39 cellular contexts compared by ENCODE assay signal in genomic region chr11:112307617-112308016, GRCh38. TPM values are rescaled to one million over a fixed set of nuclear protein-coding genes. Genes with fewer than 3 reads are reported as not detected.
"Had no signal": no experiment of that assay in that cellular context is flagged by ENCODE, and none has a peak within 500 bp of the region (broad histone marks: within the 10 kb centered on the region; RNA-seq: fewer than 3 reads in every experiment).

No MANE protein-coding gene starts in this region.

- H3K4me1 Mint-ChIP-seq: activated naive CD4-positive, alpha-beta T cell treated with anti-CD3 and anti-CD28 coated beads, Interleukin-2, amount 50 U/mL, for 24 hours had no signal

- ATAC-seq: activated CD8-positive, alpha-beta T cell treated with anti-CD3 and anti-CD28 coated beads for 36 hours; activated naive CD8-positive, alpha-beta T cell treated with anti-CD3 and anti-CD28 coated beads, Interleukin-2, amount 50 U/mL, for 24 hours; activated T-cell treated with anti-CD3 and anti-CD28 coated beads, Interleukin-2, amount 50 U/mL, for 4 hours; activated T-helper 17 cell treated with anti-CD3 and anti-CD28 coated beads, Interleukin-2, amount 50 U/mL, for 72 hours; body of pancreas; gastroesophageal sphincter; heart right ventricle had no signal

- FAIRE-seq: colon, endometrium, endothelial cell of umbilical vein had no signal

- H3K4me3 ChIP-seq: adrenal gland, body of pancreas, esophagus squamous epithelium, gastroesophageal sphincter, heart right ventricle, hepatocyte had no signal

- H3K27ac Mint-ChIP-seq: activated CD8-positive, alpha-beta T cell treated with anti-CD3 and anti-CD28 coated beads for 36 hours; activated naive CD4-positive, alpha-beta T cell treated with anti-CD3 and anti-CD28 coated beads for 36 hours; activated naive CD4-positive, alpha-beta T cell treated with anti-CD3 and anti-CD28 coated beads, Interleukin-2, amount 50 U/mL, for 24 hours; activated naive CD8-positive, alpha-beta T cell treated with anti-CD3 and anti-CD28 coated beads for 36 hours; activated naive CD8-positive, alpha-beta T cell treated with anti-CD3 and anti-CD28 coated beads, Interleukin-2, amount 50 U/mL, for 24 hours; activated T-helper 17 cell treated with anti-CD3 and anti-CD28 coated beads, Interleukin-2, amount 50 U/mL, for 72 hours had no signal

- H3K27me3 ChIP-seq: adrenal gland, body of pancreas, esophagus squamous epithelium, gastroesophageal sphincter, heart right ventricle, hepatocyte had no signal

- H3K79me2 ChIP-seq: hepatocyte had no signal

- H3K9me3 ChIP-seq: adrenal gland, body of pancreas, esophagus squamous epithelium had no signal

- H3K27ac ChIP-seq: adrenal gland, body of pancreas, epithelial cell of prostate, esophagus squamous epithelium, gastroesophageal sphincter, heart right ventricle, hepatocyte had no signal

- H3K4me1 ChIP-seq: body of pancreas had no signal

- H3K27me3 Mint-ChIP-seq: activated CD8-positive, alpha-beta T cell treated with anti-CD3 and anti-CD28 coated beads for 36 hours; activated naive CD4-positive, alpha-beta T cell treated with anti-CD3 and anti-CD28 coated beads, Interleukin-2, amount 50 U/mL, for 24 hours; activated naive CD8-positive, alpha-beta T cell treated with anti-CD3 and anti-CD28 coated beads for 36 hours; activated naive CD8-positive, alpha-beta T cell treated with anti-CD3 and anti-CD28 coated beads, Interleukin-2, amount 50 U/mL, for 24 hours; activated T-helper 17 cell treated with anti-CD3 and anti-CD28 coated beads, Interleukin-2, amount 50 U/mL, for 72 hours had no signal

- H3K36me3 ChIP-seq: adrenal gland, esophagus squamous epithelium, gastroesophageal sphincter had no signal

- H3K4me2 ChIP-seq: hepatocyte had no signal

- H2AFZ ChIP-seq: hepatocyte had no signal

- H3K4me3 Mint-ChIP-seq: activated CD8-positive, alpha-beta T cell treated with anti-CD3 and anti-CD28 coated beads for 36 hours; activated naive CD4-positive, alpha-beta T cell treated with anti-CD3 and anti-CD28 coated beads for 36 hours; activated naive CD4-positive, alpha-beta T cell treated with anti-CD3 and anti-CD28 coated beads, Interleukin-2, amount 50 U/mL, for 24 hours; activated naive CD8-positive, alpha-beta T cell treated with anti-CD3 and anti-CD28 coated beads for 36 hours; activated naive CD8-positive, alpha-beta T cell treated with anti-CD3 and anti-CD28 coated beads, Interleukin-2, amount 50 U/mL, for 24 hours; activated T-cell treated with anti-CD3 and anti-CD28 coated beads, Interleukin-2, amount 50 U/mL, for 4 hours; activated T-helper 17 cell treated with anti-CD3 and anti-CD28 coated beads, Interleukin-2, amount 50 U/mL, for 72 hours had no signal

- DNase-seq: activated CD4-positive, alpha-beta T cell treated with anti-CD3 and anti-CD28 coated beads for 4 hours; activated CD4-positive, alpha-beta T cell treated with anti-CD3 and anti-CD28 coated beads, Interleukin-2, amount 50 U/mL, for 1 hour; activated CD4-positive, alpha-beta T cell treated with anti-CD3 and anti-CD28 coated beads, Interleukin-2, amount 50 U/mL, for 48 hours; activated CD4-positive, CD25-positive, alpha-beta regulatory T cell; activated CD4-positive, CD25-positive, alpha-beta regulatory T cell treated with anti-CD3 and anti-CD28 coated beads, Interleukin-2, amount 50 U/mL, for 72 hours; activated CD8-positive, alpha-beta memory T cell treated with anti-CD3 and anti-CD28 coated beads for 24 hours; activated CD8-positive, alpha-beta T cell treated with anti-CD3 and anti-CD28 coated beads for 36 hours; activated effector memory CD4-positive, alpha-beta T cell treated with Interleukin-2 at 50 U/mL for 16 hours; activated gamma-delta T cell treated with Interleukin-2 at 50 U/mL for 16 hours; activated naive CD4-positive, alpha-beta T cell treated with anti-CD3 and anti-CD28 coated beads for 36 hours; activated naive CD8-positive, alpha-beta T cell treated with anti-CD3 and anti-CD28 coated beads for 36 hours; activated naive CD8-positive, alpha-beta T cell treated with anti-CD3 and anti-CD28 coated beads, Interleukin-2, amount 50 U/mL, for 24 hours; activated T-cell treated with anti-CD3 and anti-CD28 coated beads, Interleukin-2, amount 50 U/mL, for 4 hours; adrenal gland; amygdala; aorta; body of pancreas; caudate nucleus; cortex of kidney; dermis blood vessel endothelial cell; effector CD8-positive, alpha-beta T cell; esophagus squamous epithelium; foreskin melanocyte; heart right ventricle; T-helper 2 cell had no signal

RNA-seq across cellular contexts. Expression of gene PLET1, which starts 47.0 kb away (rescaled TPM):
- total RNA-seq: activated CD8-positive, alpha-beta T cell treated with anti-CD3 and anti-CD28 coated beads for 36 hours; activated naive CD4-positive, alpha-beta T cell treated with anti-CD3 and anti-CD28 coated beads for 36 hours; activated naive CD8-positive, alpha-beta T cell treated with anti-CD3 and anti-CD28 coated beads for 36 hours; activated T-cell treated with anti-CD3 and anti-CD28 coated beads, Interleukin-2, amount 50 U/mL, for 4 hours; activated T-helper 17 cell treated with anti-CD3 and anti-CD28 coated beads, Interleukin-2, amount 50 U/mL, for 72 hours; adrenal gland; aorta; body of pancreas; chondrocyte; dermis blood vessel endothelial cell; endothelial cell of umbilical vein; esophagus squamous epithelium; fibroblast of lung; fibroblast of villous mesenchyme; gastroesophageal sphincter; glomerular endothelial cell; heart right ventricle; hepatocyte; T-helper 1 cell treated with Interleukin-12 subunit alpha and Interleukin-12 subunit beta and Interleukin-4 antibody, amounts not matched to agents 30 ng/mL and 1 ng/mL, for 36 hours had no signal
- polyA plus RNA-seq: adrenal gland, aorta, endothelial cell of umbilical vein, esophagus, fibroblast of lung, heart right ventricle, hepatocyte had no signal
